ENCODE assay signal across 29 cellular contexts in genomic region chr12:113137861-113138783, GRCh38. TPM values are rescaled to one million over a fixed set of nuclear protein-coding genes. Genes with fewer than 3 reads are reported as not detected.
DNase-seq lines count a peak whose midpoint lies in the region; ATAC-seq and TF ChIP-seq lines count a peak whose summit lies in the region.
"Had no signal": no experiment of that assay in that cellular context is flagged by ENCODE, and none has a peak within 500 bp of the region (broad histone marks: within the 10 kb centered on the region; RNA-seq: fewer than 3 reads in every experiment).

No MANE protein-coding gene starts in this region.

- no peak for TF ChIP-seq EP300 in stomach (IDR thresholded peaks at IDR 0.05)

- 82% methylated on average over 12 of the region's 12 CpGs for WGBS in right cardiac atrium
- 85% methylated on average over 11 of the region's 12 CpGs for WGBS in mesenchymal stem cell
- WGBS in stomach, 5 donors, result 78 to 85% (median 82%) methylated on average over 12 of the region's 12 CpGs

- H3K9me3 ChIP-seq in right cardiac atrium (ENCODE audit: control insufficient read depth, low read length) (no peaks in the 10 kb centered on the region), mesenchymal stem cell (ENCODE audit: control insufficient read depth, low read length) (no peaks in the 10 kb centered on the region), stomach (no peaks in the 10 kb centered on the region)
- H3K9me3 ChIP-seq: heart left ventricle, sigmoid colon, thoracic aorta, uterus had no signal

- peak overlapping the region; percentile 82 for H2AK5ac ChIP-seq in mesenchymal stem cell (ENCODE audit: low read length, severe bottlenecking)

- ATAC-seq in Right ventricle myocardium superior (ENCODE audit: poor library complexity), result no peak
- no peak for ATAC-seq in right cardiac atrium
- ATAC-seq: activated T-cell treated with anti-CD3 and anti-CD28 coated beads, Interleukin-2, amount 50 U/mL, for 72 hours; effector memory CD8-positive, alpha-beta T cell; foreskin keratinocyte; heart left ventricle had no signal

- no peaks in the 10 kb centered on the region for H3K36me3 ChIP-seq in mesenchymal stem cell (ENCODE audit: control insufficient read depth in 1 of 2, insufficient read depth in 2 of 2, low read depth in 1 of 2, low read length in 2 of 2)
- H3K36me3 ChIP-seq in stomach, result no peaks in the 10 kb centered on the region
- H3K36me3 ChIP-seq: heart left ventricle, neural progenitor cell, sigmoid colon, thoracic aorta, uterus had no signal

- intact Hi-C loops in Right ventricle myocardium superior (cut with DNase I) (no loop called here), right cardiac atrium (cut with DNase I) (no loop called here), stomach (cut with DNase I; ENCODE audit: low total_unique reads) (no loop called here)

- no peaks in the 10 kb centered on the region for H3K79me1 ChIP-seq in mesenchymal stem cell (replicated peaks; ENCODE audit: low read length, poor library complexity, severe bottlenecking)

- H3K27ac ChIP-seq in right cardiac atrium (ENCODE audit: low read length) (no peak overlapping the region), angular gyrus (ENCODE audit: low read depth, low read length) (peak overlapping the region; percentile 38), mesenchymal stem cell (ENCODE audit: low read length, poor library complexity, severe bottlenecking) (no peak overlapping the region), stomach (peak overlapping the region in 2 of 5 donors; percentile 74 to 84)
- H3K27ac ChIP-seq: foreskin keratinocyte, heart left ventricle, neural progenitor cell, sigmoid colon, thoracic aorta, uterus had no signal

- no peak overlapping the region for H3K23ac ChIP-seq in mesenchymal stem cell (ENCODE audit: low read length in 2 of 2)

- H3K4me2 ChIP-seq in mesenchymal stem cell (ENCODE audit: low read length, poor library complexity, severe bottlenecking), result no peak overlapping the region
- H3K4me2 ChIP-seq: neural progenitor cell had no signal

- H3K4me1 ChIP-seq in right cardiac atrium (ENCODE audit: control insufficient read depth, insufficient read depth, low read length) (no peaks in the 10 kb centered on the region), mesenchymal stem cell (ENCODE audit: control insufficient read depth, insufficient read depth, low read depth, low read length) (peaks cover 38% of the 10 kb centered on the region), stomach (peaks cover 12 to 28% (median 15%) of the 10 kb centered on the region in 4 donors)
- H3K4me1 ChIP-seq: foreskin keratinocyte, sigmoid colon, uterus had no signal

- H2BK120ac ChIP-seq in mesenchymal stem cell (ENCODE audit: low read depth, low read length), result no peak overlapping the region

- no peak for TF ChIP-seq POLR2A in stomach (IDR thresholded peaks at IDR 0.05)

- no peak overlapping the region for H3K18ac ChIP-seq in mesenchymal stem cell (ENCODE audit: low read depth in 1 of 2, low read length in 2 of 2)

- no peak overlapping the region for H3K14ac ChIP-seq in mesenchymal stem cell (ENCODE audit: low read length in 2 of 2)

- no peak overlapping the region for H3K9ac ChIP-seq in mesenchymal stem cell (ENCODE audit: low read length)
- H3K9ac ChIP-seq: neural progenitor cell had no signal

- no peak overlapping the region for H2AFZ ChIP-seq in mesenchymal stem cell (ENCODE audit: low read depth, low read length)
- H2AFZ ChIP-seq: neural progenitor cell had no signal

- no peak overlapping the region for H2BK5ac ChIP-seq in mesenchymal stem cell (ENCODE audit: low read depth, low read length, poor library complexity, severe bottlenecking)

- no peak overlapping the region for H2BK15ac ChIP-seq in mesenchymal stem cell (ENCODE audit: low read depth, poor library complexity, severe bottlenecking)

- H2BK12ac ChIP-seq in mesenchymal stem cell (ENCODE audit: low read length in 2 of 2), result no peak overlapping the region

- no peak overlapping the region for H3K4me3 ChIP-seq in right cardiac atrium (ENCODE audit: low read length)
- H3K4me3 ChIP-seq in mesenchymal stem cell (ENCODE audit: insufficient read depth in 1 of 2, low read depth in 1 of 2, low read length in 2 of 2), result no peak overlapping the region
- H3K4me3 ChIP-seq in stomach, result no peak overlapping the region
- H3K4me3 ChIP-seq: heart left ventricle, neural progenitor cell, sigmoid colon, thoracic aorta, uterus had no signal

- DNase-seq in Right ventricle myocardium superior (peak; percentile 8), right cardiac atrium (no peak), mesenchymal stem cell (no peak), cortex of kidney (lab: John Stamatoyannopoulos, UW) (no peak), stomach (no peak), SW480 (ENCODE audit: low spot score) (no peak), DMS79 treated with DMSO at 0.1 percent for 48 hours (lab: John Stamatoyannopoulos, UW) (no peak)
- DNase-seq: activated B cell treated with CpG ODN at 0.5 μM for 24 hours; activated naive CD4-positive, alpha-beta T cell treated with anti-CD3 and anti-CD28 coated beads for 36 hours; activated T-cell treated with anti-CD3 and anti-CD28 coated beads, Interleukin-2, amount 50 U/mL, for 72 hours; amniotic stem cell; DMS53; effector memory CD8-positive, alpha-beta T cell; foreskin keratinocyte; GDM1; NCI-H1436; NCI-H2081 treated with DMSO at 0.1 percent for 48 hours; NCI-H774; OCI-M1; sigmoid colon; stimulated activated naive CD4-positive, alpha-beta T cell treated with Interleukin-2 at 50 U/mL for 16 hours; T-helper 9 cell; uterus had no signal

- H3K4ac ChIP-seq in mesenchymal stem cell (ENCODE audit: low read depth in 1 of 2, low read length in 2 of 2), result no peak overlapping the region

- no peak for TF ChIP-seq CTCF in stomach (IDR thresholded peaks at IDR 0.05)

- no peak overlapping the region for H4K8ac ChIP-seq in mesenchymal stem cell (ENCODE audit: low read length)

- no peaks in the 10 kb centered on the region for H3K27me3 ChIP-seq in right cardiac atrium (ENCODE audit: control insufficient read depth, insufficient read depth)
- H3K27me3 ChIP-seq in mesenchymal stem cell (ENCODE audit: control insufficient read depth in 1 of 2, insufficient read depth in 1 of 2, low read length in 2 of 2), result peaks cover 39 to 42% of the 10 kb centered on the region in 2 experiments
- peaks cover 7 to 51% (median 20%) of the 10 kb centered on the region in 3 donors for H3K27me3 ChIP-seq in stomach
- H3K27me3 ChIP-seq: uterus had no signal

- H4K91ac ChIP-seq in mesenchymal stem cell (ENCODE audit: low read length), result no peak overlapping the region

RNA-seq across cellular contexts. Expression of gene RASAL1, which starts 2.6 kb away (rescaled TPM):
- total RNA-seq in Right ventricle myocardium superior (not detected), right cardiac atrium (not detected), stomach (10 to 100 TPM in 3 of 5 donors, 1 to 10 TPM in 2; 8.8 to 62.0 (median 47.3) TPM)
- polyA plus RNA-seq in right cardiac atrium (not detected), stomach (10 to 100 TPM in 2 of 3 donors, 1 to 10 TPM in 1; 3.0 to 28.9 (median 18.8) TPM)
- not detected for polyA plus RNA-seq in mesenchymal stem cell (2013, experiment 1 of 2)
- not detected for polyA plus RNA-seq in mesenchymal stem cell (2013, experiment 2 of 2)
- total RNA-seq: heart left ventricle, posterior vena cava had no signal
- polyA plus RNA-seq: foreskin keratinocyte, heart left ventricle had no signal

RNA-seq across cellular contexts. Expression of gene CFAP73, which starts 11.4 kb away (rescaled TPM):
- not detected for total RNA-seq in Right ventricle myocardium superior
- total RNA-seq in right cardiac atrium, result not detected
- 0.09 TPM for polyA plus RNA-seq in right cardiac atrium
- polyA plus RNA-seq in mesenchymal stem cell (2013, experiment 1 of 2), result not detected
- polyA plus RNA-seq in mesenchymal stem cell (2013, experiment 2 of 2), result 0.03 TPM
- total RNA-seq in stomach, result 1 to 10 TPM in 1 of 5 donors, not detected in 4; 5.7 TPM
- polyA plus RNA-seq in stomach, result 1 to 10 TPM in 1 of 3 donors, under 1 TPM in 2; 0.44 to 2.6 (median 0.70) TPM
- total RNA-seq: A673, foreskin keratinocyte, heart left ventricle, posterior vena cava, sigmoid colon, thoracic aorta had no signal
- polyA plus RNA-seq: foreskin keratinocyte had no signal

RNA-seq across cellular contexts. Expression of gene DDX54, which starts 47.2 kb away (rescaled TPM):
- 33.6 TPM for total RNA-seq in Right ventricle myocardium superior
- 10 to 100 TPM; 27.5 to 36.1 (median 31.3) TPM for total RNA-seq in right cardiac atrium
- polyA plus RNA-seq in right cardiac atrium, result 17.2 TPM
- 34.2 TPM for polyA plus RNA-seq in mesenchymal stem cell (2013, experiment 1 of 2)
- polyA plus RNA-seq in mesenchymal stem cell (2013, experiment 2 of 2), result 36.4 TPM
- total RNA-seq in stomach, result 100 to 1,000 TPM in 1 of 5 donors, 10 to 100 TPM in 4; 14.6 to 167 (median 41.7) TPM
- 10 to 100 TPM; 28.5 to 64.6 (median 34.1) TPM for polyA plus RNA-seq in stomach

RNA-seq across cellular contexts. Expression of gene RITA1, which starts 47.4 kb away (rescaled TPM):
- total RNA-seq in Right ventricle myocardium superior (16.3 TPM), right cardiac atrium (10 to 100 TPM; 10.1 to 15.5 (median 14.2) TPM), stomach (10 to 100 TPM in 2 of 5 donors, 1 to 10 TPM in 3; 4.1 to 19.2 (median 5.0) TPM)
- polyA plus RNA-seq in right cardiac atrium (11.6 TPM), stomach (10 to 100 TPM in 2 of 3 donors, 1 to 10 TPM in 1; 8.4 to 14.3 (median 11.5) TPM)
- polyA plus RNA-seq in mesenchymal stem cell (2013, experiment 1 of 2), result 15.4 TPM
- polyA plus RNA-seq in mesenchymal stem cell (2013, experiment 2 of 2), result 14.6 TPM
